In genomic region chr22:50696799-50697561, GRCh38 we compare ENCODE assay signal across 9 cellular contexts. TPM values are rescaled to one million over a fixed set of nuclear protein-coding genes. Genes with fewer than 3 reads are reported as not detected.
DNase-seq lines count a peak whose midpoint lies in the region; ATAC-seq and TF ChIP-seq lines count a peak whose summit lies in the region.
"Had no signal": no experiment of that assay in that cellular context is flagged by ENCODE, and none has a peak within 500 bp of the region (broad histone marks: within the 10 kb centered on the region; RNA-seq: fewer than 3 reads in every experiment).

No MANE protein-coding gene starts in this region.

- no peak overlapping the region for H3K27ac ChIP-seq in iPS-20b (ENCODE audit: low read length)
- no peak overlapping the region for H3K27ac ChIP-seq in CD4-positive, alpha-beta memory T cell (ENCODE audit: low read depth, low read length)

- H3K36me3 ChIP-seq in iPS-20b (ENCODE audit: insufficient read depth, low read depth, low read length) = no peaks in the 10 kb centered on the region
- H3K36me3 ChIP-seq in CD4-positive, alpha-beta memory T cell (ENCODE audit: insufficient read depth, low read length) = no peaks in the 10 kb centered on the region

- H3K27me3 Mint-ChIP-seq in MCF 10A (ENCODE audit: insufficient read depth, unreplicated experiment) = no peaks in the 10 kb centered on the region
- H3K27me3 Mint-ChIP-seq in stimulated activated memory B cell treated with anti-CD40 and anti-IgM and Interleukin-4, amounts not matched to agents 10 μg/mL and 1 μg/mL and 100 μg/mL, for 72 hours = peaks cover 67% of the 10 kb centered on the region
- peaks cover 0 to 4% of the 10 kb centered on the region in 2 donors for H3K27me3 Mint-ChIP-seq in CD4-positive, alpha-beta memory T cell

- H3K36me3 Mint-ChIP-seq in MCF 10A (ENCODE audit: insufficient read depth, unreplicated experiment) = no peaks in the 10 kb centered on the region
- H3K36me3 Mint-ChIP-seq in stimulated activated memory B cell treated with anti-CD40 and anti-IgM and Interleukin-4, amounts not matched to agents 10 μg/mL and 1 μg/mL and 100 μg/mL, for 72 hours = no peaks in the 10 kb centered on the region
- H3K36me3 Mint-ChIP-seq in CD4-positive, alpha-beta memory T cell = no peaks in the 10 kb centered on the region

- TF ChIP-seq CTCF in HFF-Myc (IDR thresholded peaks at IDR 0.05; ENCODE audit: low read depth, low read length, missing control alignments) = peak; percentile 77
- peak; percentile 27 for TF ChIP-seq CTCF in MCF 10A (IDR thresholded peaks at IDR 0.05; ENCODE audit: unreplicated experiment)

- no peak overlapping the region for H3K9ac ChIP-seq in iPS-20b (ENCODE audit: low read depth, low read length)

- intact Hi-C loops in MCF 10A (cut with micrococcal nuclease) = no loop called here
- intact Hi-C loops in CD4-positive, alpha-beta memory T cell (cut with micrococcal nuclease) = no loop called here

- no peaks in the 10 kb centered on the region for H3K9me3 Mint-ChIP-seq in MCF 10A (ENCODE audit: unreplicated experiment)
- H3K9me3 Mint-ChIP-seq in stimulated activated memory B cell treated with anti-CD40 and anti-IgM and Interleukin-4, amounts not matched to agents 10 μg/mL and 1 μg/mL and 100 μg/mL, for 72 hours = peaks cover 2% of the 10 kb centered on the region
- H3K9me3 Mint-ChIP-seq in CD4-positive, alpha-beta memory T cell = peaks cover 0 to 4% (median 0%) of the 10 kb centered on the region in 8 donors

- no peaks in the 10 kb centered on the region for H3K4me1 ChIP-seq in iPS-20b (ENCODE audit: insufficient read depth, low read length)
- peaks cover 1% of the 10 kb centered on the region for H3K4me1 ChIP-seq in CD4-positive, alpha-beta memory T cell (ENCODE audit: insufficient read depth, low read length)

- peak; percentile 56 for ATAC-seq in stimulated activated memory B cell treated with anti-CD40 and anti-IgM and Interleukin-4, amounts not matched to agents 10 μg/mL and 1 μg/mL and 100 μg/mL, for 72 hours

- CTCF ChIA-PET in MCF 10A (lab: Yijun Ruan, JAX) = no interaction called here
- CTCF ChIA-PET in CD4-positive, alpha-beta memory T cell (lab: Charles Lee; ENCODE audit: partially characterized antibody) = no interaction called here

- POLR2A ChIA-PET in MCF 10A (lab: Yijun Ruan, JAX) = no interaction called here
- POLR2A ChIA-PET in CD4-positive, alpha-beta memory T cell (lab: Charles Lee; ENCODE audit: partially characterized antibody) = no interaction called here

- no peak overlapping the region for H3K27ac Mint-ChIP-seq in MCF 10A (ENCODE audit: low read depth, unreplicated experiment)
- no peak overlapping the region for H3K27ac Mint-ChIP-seq in stimulated activated memory B cell treated with anti-CD40 and anti-IgM and Interleukin-4, amounts not matched to agents 10 μg/mL and 1 μg/mL and 100 μg/mL, for 72 hours
- no peak overlapping the region for H3K27ac Mint-ChIP-seq in CD4-positive, alpha-beta memory T cell

- peak overlapping the region; percentile 11 for H3K4me3 ChIP-seq in HFF-Myc (replicated peaks; ENCODE audit: low read depth, low read length)
- peak overlapping the region; percentile 55; the same call in 1 of the 2 replicates for H3K4me3 ChIP-seq in iPS-20b (ENCODE audit: low read length)
- no peak overlapping the region for H3K4me3 ChIP-seq in CD4-positive, alpha-beta memory T cell (ENCODE audit: low read length in 2 of 2)

- DNase-seq in HFF-Myc (ENCODE audit: extremely low read depth, low read depth) (no peak), MCF 10A (ENCODE audit: unreplicated experiment) (no peak), HK-2 (ENCODE audit: unreplicated experiment) (no peak)
- DNase-seq in CD4-positive, alpha-beta memory T cell = no peak
- DNase-seq in activated T-cell treated with anti-CD3 and anti-CD28 coated beads, Interleukin-2, amount 50 U/mL, for 48 hours = no peak
- DNase-seq: cortex of kidney, SHP77 had no signal

- no TSS peak for BruUV-seq in MCF 10A (replicated peaks; lab: Mats Ljungman, UMichigan)

- H3K27me3 ChIP-seq in iPS-20b (ENCODE audit: insufficient read depth, low read length) = peaks cover 27% of the 10 kb centered on the region
- no peaks in the 10 kb centered on the region for H3K27me3 ChIP-seq in CD4-positive, alpha-beta memory T cell (ENCODE audit: insufficient read depth, low read length)

- no peaks in the 10 kb centered on the region for H3K9me3 ChIP-seq in iPS-20b (ENCODE audit: insufficient read depth, low read depth, low read length)
- H3K9me3 ChIP-seq in CD4-positive, alpha-beta memory T cell (ENCODE audit: control insufficient read depth in 1 of 2, low read length in 2 of 2) = no peaks in the 10 kb centered on the region

- H3K4me1 Mint-ChIP-seq in MCF 10A (ENCODE audit: insufficient read depth, unreplicated experiment) = no peaks in the 10 kb centered on the region
- H3K4me1 Mint-ChIP-seq in stimulated activated memory B cell treated with anti-CD40 and anti-IgM and Interleukin-4, amounts not matched to agents 10 μg/mL and 1 μg/mL and 100 μg/mL, for 72 hours = no peaks in the 10 kb centered on the region
- H3K4me1 Mint-ChIP-seq in CD4-positive, alpha-beta memory T cell = peaks cover 1 to 9% (median 3%) of the 10 kb centered on the region in 4 donors

- peak overlapping the region; percentile 69 for H3K4me3 Mint-ChIP-seq in MCF 10A (ENCODE audit: unreplicated experiment)
- no peak overlapping the region for H3K4me3 Mint-ChIP-seq in stimulated activated memory B cell treated with anti-CD40 and anti-IgM and Interleukin-4, amounts not matched to agents 10 μg/mL and 1 μg/mL and 100 μg/mL, for 72 hours
- no peak overlapping the region for H3K4me3 Mint-ChIP-seq in CD4-positive, alpha-beta memory T cell

RNA-seq across cellular contexts. Expression of gene SHANK3, which starts 24.4 kb away (rescaled TPM):
- total RNA-seq in MCF 10A (2022) = 1.2 and 1.9 TPM in 2 replicates
- total RNA-seq in CD4-positive, alpha-beta memory T cell = not detected
- not detected for polyA plus RNA-seq in CD4-positive, alpha-beta memory T cell

RNA-seq across cellular contexts. Expression of gene ACR, which starts 41.0 kb away (rescaled TPM):
- total RNA-seq in MCF 10A (2022) = not detected in 2 replicates
- total RNA-seq in CD4-positive, alpha-beta memory T cell = not detected
- not detected for polyA plus RNA-seq in CD4-positive, alpha-beta memory T cell

Comparison
In these comparisons a context has a peak if more than half of its experiments do, and no peak if none do; other contexts are left out.
1. H3K4me3 ChIP-seq: peak in HFF-Myc (single experiment) and iPS-20b (single experiment); none in CD4-positive, alpha-beta memory T cell (0 of 2).